Comparison of ENCODE assay signal across 8 cellular contexts in the genomic region with DNA sequence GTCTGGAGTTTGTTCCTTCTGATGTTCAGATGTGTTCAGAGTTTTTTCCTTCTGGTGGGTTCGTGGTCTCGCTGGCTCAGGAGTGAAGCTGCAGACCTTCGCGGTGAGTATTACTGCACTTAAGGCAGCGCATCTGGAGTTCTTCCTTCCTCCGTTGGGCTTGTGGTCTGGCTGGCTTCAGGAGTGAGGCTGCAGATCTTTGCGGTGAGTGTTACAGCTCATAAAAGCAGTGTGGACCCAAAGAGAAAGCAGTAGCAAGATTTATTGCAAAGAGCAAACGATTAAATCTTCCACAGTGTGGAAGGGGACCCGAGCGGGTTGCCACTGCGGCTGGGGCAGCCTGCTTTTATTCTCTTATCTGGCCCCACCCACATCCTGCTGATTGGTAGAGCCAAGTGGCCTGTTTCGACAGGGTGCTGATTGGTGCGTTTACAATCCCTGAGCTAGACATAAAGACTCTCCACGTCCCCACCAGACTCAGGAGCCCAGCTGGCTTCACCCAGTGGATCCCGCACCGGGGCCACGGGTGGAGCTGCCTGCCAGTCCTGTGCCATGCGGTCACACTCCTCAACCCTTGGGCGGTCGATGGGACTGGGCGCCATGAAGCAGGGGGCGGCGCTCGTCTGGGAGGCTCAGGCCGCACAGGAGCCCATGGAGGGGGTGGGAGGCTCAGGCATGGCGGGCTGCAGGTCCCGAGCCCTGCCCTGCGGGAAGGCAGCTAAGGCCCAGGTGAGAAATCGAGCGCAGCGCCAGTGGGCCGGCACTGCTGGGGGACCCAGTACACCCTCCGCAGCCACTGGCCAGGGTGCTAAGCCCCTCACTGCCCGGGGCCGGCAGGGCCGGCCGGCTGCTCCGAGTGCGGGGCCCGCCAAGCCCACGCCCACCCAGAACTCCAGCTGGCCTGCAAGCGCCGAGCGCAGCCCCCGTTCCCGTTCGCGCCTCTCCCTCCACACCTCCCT.
DNase-seq lines count a peak whose midpoint lies in the region; TF ChIP-seq lines count a peak whose summit lies in the region.
"Not testable (repeated sequence)": the region's sequence is repeated elsewhere in the genome, so short reads cannot be mapped to it uniquely, and the experiment has no call there.

No MANE protein-coding gene starts in this region.

- H4K20me1 ChIP-seq in GM23248 (ENCODE audit: insufficient read depth), result not testable (repeated sequence)

- H3K27ac Mint-ChIP-seq in activated CD4-positive, alpha-beta T cell treated with anti-CD3 and anti-CD28 coated beads, Interleukin-2, amount 10 ng/mL, durations not matched to agents 7 days and 5 days, result peak overlapping the region; percentile 28
- not testable (repeated sequence) for H3K27ac Mint-ChIP-seq in chondrocyte (ENCODE audit: unreplicated experiment)
- peak overlapping the region; percentile 36 for H3K27ac Mint-ChIP-seq in nephron progenitor cell

- not testable (repeated sequence) for H3K4me1 ChIP-seq in GM23248 (ENCODE audit: insufficient read depth)

- H3K9me2 ChIP-seq in GM23248 (ENCODE audit: insufficient read depth), result not testable (repeated sequence)

- H3K9ac ChIP-seq in GM23248, result not testable (repeated sequence)

- not testable (repeated sequence) for H3K4me2 ChIP-seq in GM23248 (ENCODE audit: unreplicated experiment)

- peaks cover 17% of the 10 kb centered on the region for H3K4me1 Mint-ChIP-seq in activated CD4-positive, alpha-beta T cell treated with anti-CD3 and anti-CD28 coated beads, Interleukin-2, amount 10 ng/mL, durations not matched to agents 7 days and 5 days
- H3K4me1 Mint-ChIP-seq in chondrocyte (ENCODE audit: low read depth), result peaks cover 12% of the 10 kb centered on the region
- peaks cover 11% of the 10 kb centered on the region for H3K4me1 Mint-ChIP-seq in nephron progenitor cell

- peak; percentile 71 for DNase-seq in AG09309 (ENCODE audit: low read depth)
- peak; percentile 18 for DNase-seq in GM23248
- DNase-seq in RPMI7951 (ENCODE audit: low read depth), result peak; percentile 76
- DNase-seq in activated CD4-positive, alpha-beta T cell treated with anti-CD3 and anti-CD28 coated beads, Interleukin-2, amount 10 ng/mL, durations not matched to agents 7 days and 5 days, result peak; percentile 53
- DNase-seq in activated T-helper 9 cell treated with anti-CD3 and anti-CD28 coated beads, Interleukin-2, amount 50 U/mL, for 16 hours (ENCODE audit: low read depth), result peak; percentile 3
- DNase-seq in chondrocyte (ENCODE audit: low spot score), result peak; percentile 71
- DNase-seq in nephron progenitor cell, result not testable (repeated sequence)
- peak; percentile 5 to 32 for DNase-seq in stimulated activated CD8-positive, alpha-beta memory T cell treated with anti-CD3 and anti-CD28 coated beads, Interleukin-2, amount 100 ng/mL, for 48 hours (ENCODE audit: low read depth in 2 of 2)

- not testable (repeated sequence) for H3F3A ChIP-seq in GM23248 (ENCODE audit: insufficient read depth)

- not testable (repeated sequence) for TF ChIP-seq CTCF in AG09309 (IDR thresholded peaks at IDR 0.05; ENCODE audit: control insufficient read depth, insufficient read depth, low read depth, low read length, missing control alignments); chondrocyte (IDR thresholded peaks at IDR 0.05); nephron progenitor cell (IDR thresholded peaks at IDR 0.05)

- not testable (repeated sequence) for H3K27me3 ChIP-seq in GM23248 (replicated peaks; ENCODE audit: insufficient read depth)

- peaks cover 15% of the 10 kb centered on the region for H3K27me3 Mint-ChIP-seq in activated CD4-positive, alpha-beta T cell treated with anti-CD3 and anti-CD28 coated beads, Interleukin-2, amount 10 ng/mL, durations not matched to agents 7 days and 5 days
- H3K27me3 Mint-ChIP-seq in chondrocyte (ENCODE audit: low read depth); nephron progenitor cell (ENCODE audit: low read depth, poor library complexity): not testable (repeated sequence)

- H3K9me3 ChIP-seq in GM23248 (ENCODE audit: low read depth), result not testable (repeated sequence)

- not testable (repeated sequence) for H2AFZ ChIP-seq in GM23248

- peak overlapping the region; percentile 47 for H3K4me3 Mint-ChIP-seq in activated CD4-positive, alpha-beta T cell treated with anti-CD3 and anti-CD28 coated beads, Interleukin-2, amount 10 ng/mL, durations not matched to agents 7 days and 5 days
- not testable (repeated sequence) for H3K4me3 Mint-ChIP-seq in chondrocyte (ENCODE audit: unreplicated experiment); nephron progenitor cell

- not testable (repeated sequence) for H3K27ac ChIP-seq in GM23248

- CTCF ChIA-PET in activated CD4-positive, alpha-beta T cell treated with anti-CD3 and anti-CD28 coated beads, Interleukin-2, amount 10 ng/mL, durations not matched to agents 7 days and 5 days (lab: Charles Lee), result interaction anchor here (1.9 to 2.0 kb wide), 2 partner anchors 7 to 11 kb away, joined by 6 read pairs; no protein-coding TSS in a partner anchor

- H3K4me3 ChIP-seq in AG09309 (ENCODE audit: control insufficient read depth, low read depth, low read length); GM23248: not testable (repeated sequence)

- in situ Hi-C loops in GM23248 (cut with MboI), result not testable (repeated sequence)

- H3K79me2 ChIP-seq in GM23248 (ENCODE audit: insufficient read depth), result not testable (repeated sequence)

- H3K36me3 Mint-ChIP-seq in activated CD4-positive, alpha-beta T cell treated with anti-CD3 and anti-CD28 coated beads, Interleukin-2, amount 10 ng/mL, durations not matched to agents 7 days and 5 days (ENCODE audit: low read depth); chondrocyte (ENCODE audit: low read depth); nephron progenitor cell (ENCODE audit: low read depth): not testable (repeated sequence)

- H3K36me3 ChIP-seq in GM23248 (ENCODE audit: low read depth), result not testable (repeated sequence)

- WGBS in GM23248 (ENCODE audit: low coverage in 1 of 2, low lambda C conversion rate in 2 of 2, missing lambda C conversion rate in 2 of 2), 2 experiments, result 80 to 88% methylated on average over 35 to 48 of the region's 48 CpGs

- not testable (repeated sequence) for H3K9me3 Mint-ChIP-seq in activated CD4-positive, alpha-beta T cell treated with anti-CD3 and anti-CD28 coated beads, Interleukin-2, amount 10 ng/mL, durations not matched to agents 7 days and 5 days; chondrocyte (ENCODE audit: low read depth)
- H3K9me3 Mint-ChIP-seq in nephron progenitor cell, result peaks cover 13% of the 10 kb centered on the region

- POLR2A ChIA-PET in activated CD4-positive, alpha-beta T cell treated with anti-CD3 and anti-CD28 coated beads, Interleukin-2, amount 10 ng/mL, durations not matched to agents 7 days and 5 days (lab: Charles Lee), result not testable (repeated sequence)
